ENCODE assay signal across 18 cellular contexts in genomic region chr1:177898377-177898648, GRCh38.
DNase-seq lines count a peak whose midpoint lies in the region; ATAC-seq and TF ChIP-seq lines count a peak whose summit lies in the region.
"Had no signal": no experiment of that assay in that cellular context is flagged by ENCODE, and none has a peak within 500 bp of the region (broad histone marks: within the 10 kb centered on the region; RNA-seq: fewer than 3 reads in every experiment).

No MANE protein-coding gene starts in this region.

- no peak for TF ChIP-seq CTCF in HEK293 (tag by site-specific recombination; IDR thresholded peaks at IDR 0.05)
- no peak for TF ChIP-seq CTCF in colonic mucosa (IDR thresholded peaks at IDR 0.05)

- no peak overlapping the region for H3K27ac ChIP-seq in HEK293 (ENCODE audit: extremely low read depth, low read depth, low read length)
- peak overlapping the region; percentile 68 for H3K27ac ChIP-seq in colonic mucosa
- no peak overlapping the region for H3K27ac ChIP-seq in SJCRH30
- H3K27ac ChIP-seq: BLaER1, PC-9 had no signal

- peak; percentile 78 for DNase-seq in COLO668 (lab: John Stamatoyannopoulos, UW; ENCODE audit: unreplicated experiment)
- DNase-seq in NCI-H69 (lab: John Stamatoyannopoulos, UW), result peak; percentile 90
- no peak for DNase-seq in colonic mucosa
- DNase-seq in inferior parietal cortex (ENCODE audit: extremely low spot score), result no peak
- no peak for DNase-seq in SJCRH30
- DNase-seq: CD4-positive, alpha-beta T cell; DMS 273 treated with DMSO at 0.1 percent for 48 hours; GDM1; Karpas-422; MV-4-11; NCI-H1694 treated with DMSO at 0.1 percent for 48 hours; SIG-M5 had no signal

- POLR2A ChIA-PET in HEK293 (lab: Yijun Ruan, JAX), result no interaction called here

- no peak for ATAC-seq in HG03139 (IDR thresholded peaks at IDR 0.05; ENCODE audit: unreplicated experiment)
- ATAC-seq: SK-N-SH treated with all-trans-retinoic acid at 6 μM for 48 hours had no signal

- no peaks in the 10 kb centered on the region for H3K36me3 ChIP-seq in HEK293 (ENCODE audit: control insufficient read depth in 2 of 2, insufficient read depth in 1 of 2, low read length in 2 of 2)
- H3K36me3 ChIP-seq in colonic mucosa, result no peaks in the 10 kb centered on the region
- no peaks in the 10 kb centered on the region for H3K36me3 ChIP-seq in SJCRH30
- H3K36me3 ChIP-seq: BLaER1 had no signal

- intact Hi-C loops in colonic mucosa (cut with DNase I), result no loop called here

- H3K4me1 ChIP-seq in HEK293 (ENCODE audit: control insufficient read depth, insufficient read depth, low read length) (no peaks in the 10 kb centered on the region), colonic mucosa (no peaks in the 10 kb centered on the region), SJCRH30 (no peaks in the 10 kb centered on the region)
- H3K4me1 ChIP-seq: BLaER1 had no signal

- H3K4me3 ChIP-seq in HEK293 (ENCODE audit: low read depth, low read length) (no peak overlapping the region), colonic mucosa (no peak overlapping the region), SJCRH30 (no peak overlapping the region)
- H3K4me3 ChIP-seq: BLaER1, PC-9 had no signal

- H3K9ac ChIP-seq in colonic mucosa (ENCODE audit: low read depth in 2 of 2, low read length in 2 of 2), result no peak overlapping the region
- H3K9ac ChIP-seq: BLaER1 had no signal

- CTCF ChIA-PET in HEK293 (lab: Yijun Ruan, JAX), result interaction anchor here (1.2 kb wide), 1 partner anchor 15 kb away, joined by 4 read pairs; no protein-coding TSS in a partner anchor

- H3K9me3 ChIP-seq in HEK293 (ENCODE audit: control insufficient read depth, insufficient read depth, low read depth, low read length) (no peaks in the 10 kb centered on the region), colonic mucosa (no peaks in the 10 kb centered on the region), SJCRH30 (replicated peaks) (no peaks in the 10 kb centered on the region)
- H3K9me3 ChIP-seq: BLaER1, Caco-2 had no signal

- H3K27me3 ChIP-seq in colonic mucosa (no peaks in the 10 kb centered on the region), SJCRH30 (no peaks in the 10 kb centered on the region)
- H3K27me3 ChIP-seq: BLaER1 had no signal

TF ChIP-seq in HEK293, 187 proteins besides CTCF, POLR2A, EP300 and RAD21:
- no peak for TF ChIP-seq ZBTB48 (tag by site-specific recombination; IDR thresholded peaks at IDR 0.05)
- no peak for TF ChIP-seq ZNF610 (tag by site-specific recombination; IDR thresholded peaks at IDR 0.05; ENCODE audit: borderline replicate concordance)
- TF ChIP-seq KLF10 (tag by site-specific recombination; IDR thresholded peaks at IDR 0.05), result no peak
- TF ChIP-seq, protein P1, sequence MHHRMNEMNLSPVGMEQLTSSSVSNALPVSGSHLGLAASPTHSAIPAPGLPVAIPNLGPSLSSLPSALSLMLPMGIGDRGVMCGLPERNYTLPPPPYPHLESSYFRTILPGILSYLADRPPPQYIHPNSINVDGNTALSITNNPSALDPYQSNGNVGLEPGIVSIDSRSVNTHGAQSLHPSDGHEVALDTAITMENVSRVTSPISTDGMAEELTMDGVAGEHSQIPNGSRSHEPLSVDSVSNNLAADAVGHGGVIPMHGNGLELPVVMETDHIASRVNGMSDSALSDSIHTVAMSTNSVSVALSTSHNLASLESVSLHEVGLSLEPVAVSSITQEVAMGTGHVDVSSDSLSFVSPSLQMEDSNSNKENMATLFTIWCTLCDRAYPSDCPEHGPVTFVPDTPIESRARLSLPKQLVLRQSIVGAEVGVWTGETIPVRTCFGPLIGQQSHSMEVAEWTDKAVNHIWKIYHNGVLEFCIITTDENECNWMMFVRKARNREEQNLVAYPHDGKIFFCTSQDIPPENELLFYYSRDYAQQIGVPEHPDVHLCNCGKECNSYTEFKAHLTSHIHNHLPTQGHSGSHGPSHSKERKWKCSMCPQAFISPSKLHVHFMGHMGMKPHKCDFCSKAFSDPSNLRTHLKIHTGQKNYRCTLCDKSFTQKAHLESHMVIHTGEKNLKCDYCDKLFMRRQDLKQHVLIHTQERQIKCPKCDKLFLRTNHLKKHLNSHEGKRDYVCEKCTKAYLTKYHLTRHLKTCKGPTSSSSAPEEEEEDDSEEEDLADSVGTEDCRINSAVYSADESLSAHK (tag by site-specific recombination; IDR thresholded peaks at IDR 0.05), result no peak
- TF ChIP-seq, protein P2, sequence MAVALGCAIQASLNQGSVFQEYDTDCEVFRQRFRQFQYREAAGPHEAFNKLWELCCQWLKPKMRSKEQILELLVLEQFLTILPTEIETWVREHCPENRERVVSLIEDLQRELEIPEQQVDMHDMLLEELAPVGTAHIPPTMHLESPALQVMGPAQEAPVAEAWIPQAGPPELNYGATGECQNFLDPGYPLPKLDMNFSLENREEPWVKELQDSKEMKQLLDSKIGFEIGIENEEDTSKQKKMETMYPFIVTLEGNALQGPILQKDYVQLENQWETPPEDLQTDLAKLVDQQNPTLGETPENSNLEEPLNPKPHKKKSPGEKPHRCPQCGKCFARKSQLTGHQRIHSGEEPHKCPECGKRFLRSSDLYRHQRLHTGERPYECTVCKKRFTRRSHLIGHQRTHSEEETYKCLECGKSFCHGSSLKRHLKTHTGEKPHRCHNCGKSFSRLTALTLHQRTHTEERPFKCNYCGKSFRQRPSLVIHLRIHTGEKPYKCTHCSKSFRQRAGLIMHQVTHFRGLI (tag by site-specific recombination; IDR thresholded peaks at IDR 0.05), result 0 out of 2 replicates have a peak, but pooled peaks have one; percentile 54
- TF ChIP-seq OVOL3 (tag by site-specific recombination; IDR thresholded peaks at IDR 0.05), result 0 out of 2 replicates have a peak, but pooled peaks have one; percentile 46
- TF ChIP-seq HOXA7 (CRISPR knock-in tag; IDR thresholded peaks at IDR 0.05; ENCODE audit: borderline replicate concordance), result no peak
- TF ChIP-seq OSR2 (tag by site-specific recombination; IDR thresholded peaks at IDR 0.05), result peak; percentile 53; the same call in 1 of the 2 replicates
- TF ChIP-seq ZSCAN30 (tag by site-specific recombination; IDR thresholded peaks at IDR 0.05), result no peak
- TF ChIP-seq GLI2 (tag by site-specific recombination; IDR thresholded peaks at IDR 0.05; ENCODE audit: borderline replicate concordance, low read depth), result no peak
- peak; percentile 41; the same call in 1 of the 2 replicates for TF ChIP-seq GLIS1 (tag by site-specific recombination; IDR thresholded peaks at IDR 0.05)
- no peak for TF ChIP-seq ZBTB1 (tag by site-specific recombination; IDR thresholded peaks at IDR 0.05)

Comparison
In these comparisons a context has a peak if more than half of its experiments do, and no peak if none do; other contexts are left out.
1. DNase-seq: peak in COLO668 (single experiment) and NCI-H69 (single experiment); none in colonic mucosa (single experiment), inferior parietal cortex (single experiment) and SJCRH30 (0 of 2).